In genomic region chr2:128317898-128318225, GRCh38 we compare ENCODE assay signal across 8 cellular contexts. TPM values are rescaled to one million over a fixed set of nuclear protein-coding genes. Genes with fewer than 3 reads are reported as not detected.
DNase-seq lines count a peak whose midpoint lies in the region; ATAC-seq, FAIRE-seq and TF ChIP-seq lines count a peak whose summit lies in the region.
"Not testable (repeated sequence)": the region's sequence is repeated elsewhere in the genome, so short reads cannot be mapped to it uniquely, and the experiment has no call there.

No MANE protein-coding gene starts in this region.

- POLR2A ChIA-PET in MCF 10A (lab: Yijun Ruan, JAX) = interaction anchor here (0.7 to 1.2 kb wide), 3 partner anchors 9 to 81 kb away, joined by 3 to 4 read pairs (median 4); no protein-coding TSS in a partner anchor

- peak overlapping the region; percentile 68 to 84 (median 73) for H3K9ac ChIP-seq in skeletal muscle tissue (ENCODE audit: low read depth in 1 of 3, low read length in 3 of 3)

- not testable (repeated sequence) for H3K27ac Mint-ChIP-seq in MCF 10A (ENCODE audit: low read depth, unreplicated experiment); glutamatergic neuron (ENCODE audit: unreplicated experiment)

- peaks cover 40% of the 10 kb centered on the region for H3K4me1 ChIP-seq in mononuclear cell (ENCODE audit: insufficient read depth, low read length)
- H3K4me1 ChIP-seq in skeletal muscle tissue (ENCODE audit: control insufficient read depth in 3 of 3, insufficient read depth in 3 of 3, low read length in 3 of 3) = peaks cover 41 to 62% (median 58%) of the 10 kb centered on the region in 3 donors

- intact Hi-C loops in MCF 10A (cut with micrococcal nuclease) = not testable (repeated sequence)

- not testable (repeated sequence) for H3K9me3 Mint-ChIP-seq in MCF 10A (ENCODE audit: unreplicated experiment)
- peaks cover 11% of the 10 kb centered on the region for H3K9me3 Mint-ChIP-seq in glutamatergic neuron (ENCODE audit: unreplicated experiment)

- H3K4me3 ChIP-seq in AG09309 (ENCODE audit: control insufficient read depth, low read depth, low read length) (peak overlapping the region; percentile 68), WI38 (ENCODE audit: low read depth, low read length) (peak overlapping the region; percentile 96), mononuclear cell (ENCODE audit: low read length) (peak overlapping the region; percentile 48), skeletal muscle tissue (ENCODE audit: low read length in 3 of 3) (peak overlapping the region; percentile 69 to 83 (median 82))

- peak; percentile 1 for ATAC-seq in GM19463 (IDR thresholded peaks at IDR 0.05; ENCODE audit: unreplicated experiment)

- H3K27me3 Mint-ChIP-seq in MCF 10A (ENCODE audit: insufficient read depth, unreplicated experiment) = not testable (repeated sequence)
- H3K27me3 Mint-ChIP-seq in glutamatergic neuron (ENCODE audit: unreplicated experiment) = peaks cover 10% of the 10 kb centered on the region

- not testable (repeated sequence) for H3K36me3 Mint-ChIP-seq in MCF 10A (ENCODE audit: insufficient read depth, unreplicated experiment); glutamatergic neuron (ENCODE audit: unreplicated experiment)

- H3K9me3 ChIP-seq in mononuclear cell (ENCODE audit: low read depth, low read length); skeletal muscle tissue (ENCODE audit: control insufficient read depth in 3 of 3, low read length in 3 of 3): not testable (repeated sequence)

- FAIRE-seq in HTR-8/SVneo (lab: Jason Lieb, UNC) = peak; percentile 85

- H3K4me1 Mint-ChIP-seq in MCF 10A (ENCODE audit: insufficient read depth, unreplicated experiment) = peaks cover 18% of the 10 kb centered on the region
- H3K4me1 Mint-ChIP-seq in glutamatergic neuron (ENCODE audit: low read depth, unreplicated experiment) = peaks cover 31% of the 10 kb centered on the region

- not testable (repeated sequence) for H3K27me3 ChIP-seq in mononuclear cell (ENCODE audit: insufficient read depth, low read length); skeletal muscle tissue (ENCODE audit: control insufficient read depth in 3 of 3, insufficient read depth in 3 of 3, low read length in 3 of 3)

- H3K4me3 Mint-ChIP-seq in MCF 10A (ENCODE audit: unreplicated experiment) (peak overlapping the region; percentile 82), glutamatergic neuron (ENCODE audit: unreplicated experiment) (peak overlapping the region; percentile 98)

- DNase-seq in AG09309 (ENCODE audit: low read depth); HTR-8/SVneo (ENCODE audit: insufficient read length, low spot score); MCF 10A (ENCODE audit: unreplicated experiment); glutamatergic neuron: not testable (repeated sequence)

- TF ChIP-seq CTCF in AG09309 (IDR thresholded peaks at IDR 0.05; ENCODE audit: control insufficient read depth, insufficient read depth, low read depth, low read length, missing control alignments); WI38 (IDR thresholded peaks at IDR 0.05; ENCODE audit: low read depth, low read length); MCF 10A (IDR thresholded peaks at IDR 0.05; ENCODE audit: unreplicated experiment); glutamatergic neuron (IDR thresholded peaks at IDR 0.05; ENCODE audit: partially characterized antibody, unreplicated experiment): not testable (repeated sequence)

- not testable (repeated sequence) for BruUV-seq in MCF 10A (replicated peaks; lab: Mats Ljungman, UMichigan)

- H3K36me3 ChIP-seq in skeletal muscle tissue (ENCODE audit: control insufficient read depth in 3 of 3, insufficient read depth in 3 of 3, low read length in 3 of 3) = not testable (repeated sequence)

- not testable (repeated sequence) for H3K27ac ChIP-seq in skeletal muscle tissue (ENCODE audit: low read depth, low read length)

- CTCF ChIA-PET in MCF 10A (lab: Yijun Ruan, JAX) = interaction anchor here (0.6 to 2.0 kb wide), 8 partner anchors 9 to 1602 kb away, joined by 3 to 7 read pairs (median 4); no protein-coding TSS in a partner anchor

RNA-seq across cellular contexts. Expression of gene HS6ST1, which starts 0.8 kb away (rescaled TPM):
- total RNA-seq in MCF 10A (2022) (9.6 and 11.4 TPM in 2 replicates), glutamatergic neuron (ENCODE audit: unreplicated experiment) (173 TPM), mononuclear cell (15.1 TPM), skeletal muscle tissue (12.5 TPM)

Comparison
In these comparisons a context has a peak if more than half of its experiments do, and no peak if none do; other contexts are left out.
1. RNA of gene HS6ST1, which starts 0.8 kb away (total RNA-seq): 173 TPM in glutamatergic neuron (single experiment); 15.1 TPM in mononuclear cell (single experiment), 12.5 TPM in skeletal muscle tissue (single experiment) and 9.6 to 11.4 TPM in MCF 10A; every median in the first group is over 10 times any median in the second.
2. Peak in every context shown above with its lines, with median percentiles within 50 percentile points of each other: H3K4me3 ChIP-seq.